ENCODE assay signal across 6 cellular contexts in the genomic region with DNA sequence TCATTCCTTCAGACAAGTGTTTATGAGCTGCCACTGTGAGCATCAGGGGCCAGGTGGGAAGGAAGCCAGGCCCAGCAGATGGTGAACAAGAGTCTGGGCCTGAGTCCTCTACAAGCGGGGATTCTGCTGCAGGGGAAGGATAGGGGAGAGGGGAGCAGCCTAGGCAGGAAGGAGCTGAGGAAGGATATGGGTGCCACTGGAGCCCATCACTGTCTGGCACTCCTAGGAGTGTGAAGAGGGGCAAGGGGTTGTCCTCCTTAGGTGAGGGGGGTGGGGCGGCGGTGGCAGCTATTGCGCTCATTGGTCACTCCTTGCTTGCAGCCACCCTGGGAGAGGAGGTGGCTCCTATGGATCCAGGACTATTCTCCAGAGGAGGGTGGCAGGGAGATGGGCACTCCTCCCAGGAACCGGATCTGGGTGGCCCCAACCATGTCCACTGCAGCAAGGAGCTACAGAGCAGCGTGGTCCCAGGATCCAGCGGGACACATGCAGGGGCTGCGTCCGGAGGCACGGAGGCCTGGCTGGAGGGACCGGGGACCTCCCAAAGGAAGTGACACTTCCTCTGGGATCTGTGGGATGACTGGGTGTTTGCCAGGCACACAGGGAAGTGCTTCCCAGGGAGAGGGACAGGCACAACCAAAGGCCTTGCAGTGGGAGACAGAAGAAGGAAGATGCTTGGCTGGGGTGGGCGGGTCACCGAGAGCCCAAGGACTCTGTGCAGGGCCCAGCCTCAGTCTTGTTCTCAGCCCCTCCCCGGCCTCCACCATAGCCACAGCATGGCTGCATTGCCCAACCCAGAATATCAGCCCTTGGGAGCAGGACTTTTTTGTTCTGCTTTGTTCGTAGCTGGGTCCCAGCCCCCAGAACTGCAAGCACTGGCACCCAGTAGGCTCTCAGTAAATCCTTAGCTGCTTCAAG. TPM values are rescaled to one million over a fixed set of nuclear protein-coding genes. Genes with fewer than 3 reads are reported as not detected.
"Had no signal": no experiment of that assay in that cellular context is flagged by ENCODE, and none has a peak within 500 bp of the region (broad histone marks: within the 10 kb centered on the region; RNA-seq: fewer than 3 reads in every experiment).

No MANE protein-coding gene starts in this region.

RNA-seq across cellular contexts. Expression of gene KCNJ18, which starts 16.6 kb away (rescaled TPM):
- total RNA-seq: K562, M059J, Peyer's patch, Right ventricle myocardium inferior, SJCRH30, SK-MEL-5 had no signal
- polyA plus RNA-seq: K562 had no signal
